Comparison of ENCODE assay signal across 28 cellular contexts in the genomic region with DNA sequence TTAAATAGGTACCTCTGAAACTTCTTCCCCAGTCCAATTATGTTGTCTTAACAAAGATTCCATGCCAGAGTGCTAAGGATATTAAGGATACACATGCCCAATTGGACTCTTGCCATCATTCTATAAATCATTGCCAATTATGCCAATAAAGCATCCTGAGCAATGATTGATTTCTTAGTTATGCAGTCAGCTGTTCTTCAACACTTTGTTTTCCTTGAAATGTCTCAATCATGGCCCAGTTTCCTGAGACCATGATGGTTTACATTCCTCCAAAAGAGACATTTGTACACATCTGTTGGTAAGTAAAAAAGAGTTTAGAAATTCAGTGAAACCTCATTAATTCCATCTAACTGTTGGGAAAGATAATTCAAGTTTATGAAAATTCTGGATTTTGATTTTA.
"Had no signal": no experiment of that assay in that cellular context is flagged by ENCODE, and none has a peak within 500 bp of the region (broad histone marks: within the 10 kb centered on the region; RNA-seq: fewer than 3 reads in every experiment).

No MANE protein-coding gene starts in this region.

- H3K27me3 ChIP-seq: esophagus squamous epithelium, gastrocnemius medialis, left lung, sigmoid colon, suprapubic skin, transverse colon, upper lobe of right lung, uterus had no signal

- H3K36me3 ChIP-seq: esophagus squamous epithelium, gastrocnemius medialis, left lung, prostate gland, sigmoid colon, suprapubic skin, transverse colon, upper lobe of right lung, uterus had no signal

- H3K4me1 ChIP-seq: esophagus squamous epithelium, gastrocnemius medialis, left lung, prostate gland, suprapubic skin, transverse colon, upper lobe of right lung, uterus had no signal

- H3K9me3 ChIP-seq: esophagus squamous epithelium, gastrocnemius medialis, left lung, prostate gland, sigmoid colon, suprapubic skin, transverse colon, upper lobe of right lung, uterus had no signal

- H3K4me3 ChIP-seq: coronary artery, esophagus squamous epithelium, gastrocnemius medialis, left lung, prostate gland, sigmoid colon, skin epidermis, suprapubic skin, transverse colon, upper lobe of right lung, uterus had no signal

- DNase-seq: dermis blood vessel endothelial cell; effector memory CD4-positive, alpha-beta T cell; erythroblast; esophagus squamous epithelium; foreskin fibroblast; gastrocnemius medialis; head of caudate nucleus; kidney; left cardiac atrium; left lung; mesenchymal stem cell; naive thymus-derived CD8-positive, alpha-beta T cell; nephron progenitor cell; nucleus accumbens; right cardiac atrium; sigmoid colon; stimulated activated CD4-positive, alpha-beta T cell treated with anti-CD3 and anti-CD28 coated beads, Interleukin-15, amount 100 ng/mL, for 24 hours; stimulated activated CD4-positive, alpha-beta T cell treated with anti-CD3 and anti-CD28 coated beads, Interleukin-4, amount 100 ng/mL, for 1 hour; stimulated activated CD8-positive, alpha-beta memory T cell treated with anti-CD3 and anti-CD28 coated beads, Interleukin-4, amount 100 ng/mL, for 48 hours; stimulated activated naive CD4-positive, alpha-beta T cell; stimulated activated naive CD8-positive, alpha-beta T cell treated with anti-CD3 and anti-CD28 coated beads, Interleukin-15, amount 100 ng/mL, for 72 hours; transverse colon; upper lobe of right lung; uterus had no signal

- H3K27ac ChIP-seq: coronary artery, esophagus squamous epithelium, gastrocnemius medialis, left lung, prostate gland, sigmoid colon, skin epidermis, suprapubic skin, transverse colon, upper lobe of right lung, uterus had no signal
